21 cellular contexts compared by ENCODE assay signal in the genomic region with DNA sequence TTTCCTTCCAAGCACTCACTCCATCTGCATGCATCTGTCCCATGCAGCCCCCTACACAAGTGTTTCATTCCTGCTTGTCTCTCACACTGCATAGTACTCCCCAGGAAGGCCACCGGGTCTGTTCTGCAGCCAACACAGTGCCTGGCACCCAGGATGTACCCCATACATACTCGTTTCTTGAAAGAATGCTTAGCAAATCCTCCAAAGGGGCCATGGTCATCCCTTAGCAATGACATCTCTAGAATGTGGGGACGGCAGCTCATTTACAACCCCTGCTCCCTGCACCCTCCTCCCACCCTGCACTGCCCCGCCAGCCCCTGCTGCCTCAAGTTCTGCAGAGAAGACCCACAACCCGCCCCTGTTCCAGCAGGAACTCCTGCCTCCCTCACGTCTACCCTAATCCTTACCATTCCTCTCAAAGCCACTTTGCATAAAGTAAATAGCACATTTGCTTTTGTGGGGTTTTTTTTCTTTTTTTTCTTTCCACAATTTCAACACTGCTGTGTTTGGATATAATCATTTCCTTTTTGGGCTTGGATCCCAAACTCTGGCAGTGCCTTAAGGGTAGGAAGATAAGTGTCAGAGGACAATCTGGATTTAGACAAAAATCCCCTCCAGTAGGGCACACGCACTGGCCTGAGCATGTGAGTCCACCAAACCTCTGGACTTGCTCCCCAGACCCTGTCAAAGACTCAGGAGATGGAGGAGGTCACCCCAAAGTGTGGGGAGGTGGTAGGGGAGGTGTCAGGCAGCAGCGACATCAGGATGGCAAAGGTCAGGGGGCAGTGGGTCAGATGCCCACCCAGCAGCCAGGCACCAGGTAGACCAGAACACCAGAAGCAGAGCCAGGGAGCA.
DNase-seq lines count a peak whose midpoint lies in the region; ATAC-seq and TF ChIP-seq lines count a peak whose summit lies in the region.
"Had no signal": no experiment of that assay in that cellular context is flagged by ENCODE, and none has a peak within 500 bp of the region (broad histone marks: within the 10 kb centered on the region; RNA-seq: fewer than 3 reads in every experiment).

No MANE protein-coding gene starts in this region.

- no peaks in the 10 kb centered on the region for H3K79me2 ChIP-seq in trophoblast cell (ENCODE audit: control insufficient read depth, insufficient read depth, low read length, poor library complexity)

- H2AFZ ChIP-seq in trophoblast cell (ENCODE audit: insufficient read depth, low read length, poor library complexity), result no peak overlapping the region

- H3K27me3 ChIP-seq in stomach (peaks cover 0 to 55% (median 0%) of the 10 kb centered on the region in 3 donors), trophoblast cell (ENCODE audit: insufficient read depth, low read length) (no peaks in the 10 kb centered on the region)
- H3K27me3 ChIP-seq: BLaER1 treated with 17β-estradiol and CSF1 and Interleukin-3, amounts not matched to agents 10 nM and 100 nM had no signal

- H4K91ac ChIP-seq in trophoblast cell (ENCODE audit: low read depth, low read length), result no peak overlapping the region

- intact Hi-C loops in cardiac septum (cut with DNase I) (loop anchor here (10.0 kb wide), 1 partner anchor 270 kb away; no protein-coding TSS in a partner anchor), Right ventricle myocardium superior (cut with DNase I) (no loop called here), stomach (cut with DNase I; ENCODE audit: low total_unique reads) (no loop called here)

- ATAC-seq in Right ventricle myocardium superior (ENCODE audit: poor library complexity), result no peak

- no peak overlapping the region for H3K4me3 ChIP-seq in fibroblast of the aortic adventitia (ENCODE audit: low read depth, low read length)
- no peak overlapping the region for H3K4me3 ChIP-seq in stomach
- H3K4me3 ChIP-seq in trophoblast cell (ENCODE audit: low read depth, low read length), result no peak overlapping the region
- H3K4me3 ChIP-seq: BLaER1 treated with 17β-estradiol and CSF1 and Interleukin-3, amounts not matched to agents 10 nM and 100 nM had no signal

- TF ChIP-seq POLR2A in stomach (IDR thresholded peaks at IDR 0.05), result no peak

- DNase-seq in cardiac septum (ENCODE audit: low spot score) (peak; percentile 38), Right ventricle myocardium superior (no peak), astrocyte of the hippocampus (ENCODE audit: low read depth, low spot score) (peak; percentile 39), fibroblast of the aortic adventitia (ENCODE audit: low read depth) (peak; percentile 56), stomach (peak; percentile 3), trophoblast cell (no peak), epidermal melanocyte (ENCODE audit: insufficient read length, low spot score) (no peak), NCI-H1092 treated with DMSO at 0.1 percent for 48 hours (lab: John Stamatoyannopoulos, UW) (no peak)
- DNase-seq: CD8-positive, alpha-beta memory T cell; DMS79 treated with DMSO at 0.1 percent for 48 hours; GF-D8; HCEC 1CT; Kasumi-1; NCI-H1436; NCI-H2029; NCI-H2171; NCI-H446; NCI-H69; OCI-M1 had no signal

- no peak overlapping the region for H2BK120ac ChIP-seq in trophoblast cell (ENCODE audit: insufficient read depth, low read length, poor library complexity)

- H3K4me1 ChIP-seq in stomach (peaks cover 0 to 10% (median 0%) of the 10 kb centered on the region in 4 donors), trophoblast cell (ENCODE audit: control insufficient read depth in 1 of 2, insufficient read depth in 2 of 2, low read length in 2 of 2) (peaks cover 0 to 4% of the 10 kb centered on the region in 2 experiments)

- no peak overlapping the region for H3K23ac ChIP-seq in trophoblast cell (ENCODE audit: low read length)

- H3K27ac ChIP-seq in stomach (peak overlapping the region in 1 of 5 donors; percentile 47), trophoblast cell (ENCODE audit: low read depth, low read length) (no peak overlapping the region)
- H3K27ac ChIP-seq: BLaER1 treated with 17β-estradiol and CSF1 and Interleukin-3, amounts not matched to agents 10 nM and 100 nM; HL-60 had no signal

- no peaks in the 10 kb centered on the region for H3K79me1 ChIP-seq in trophoblast cell (ENCODE audit: low read length)

- H3K18ac ChIP-seq in trophoblast cell (ENCODE audit: low read length), result no peak overlapping the region

- H3K4ac ChIP-seq in trophoblast cell (ENCODE audit: low read depth, low read length), result no peak overlapping the region

- no peak overlapping the region for H4K12ac ChIP-seq in trophoblast cell (ENCODE audit: low read depth, low read length)

- no peak for TF ChIP-seq EP300 in stomach (IDR thresholded peaks at IDR 0.05)

- no peak overlapping the region for H2AK5ac ChIP-seq in trophoblast cell (ENCODE audit: low read length)

- no peak overlapping the region for H3K4me2 ChIP-seq in trophoblast cell (ENCODE audit: low read length)
- H3K4me2 ChIP-seq: BLaER1 treated with 17β-estradiol and CSF1 and Interleukin-3, amounts not matched to agents 10 nM and 100 nM had no signal

- H2BK12ac ChIP-seq in trophoblast cell (ENCODE audit: low read length), result no peak overlapping the region

- H2BK5ac ChIP-seq in trophoblast cell (ENCODE audit: low read depth, low read length, poor library complexity), result no peak overlapping the region

- H3K14ac ChIP-seq in trophoblast cell (ENCODE audit: low read length), result no peak overlapping the region

- H4K8ac ChIP-seq in trophoblast cell (ENCODE audit: low read depth, low read length), result no peak overlapping the region

- WGBS in stomach, 5 donors, result 33 to 57% (median 46%) methylated on average over 7 to 8 of the region's 8 CpGs
- WGBS in trophoblast cell (ENCODE audit: extremely low coverage, insufficient coverage, insufficient read length), result no CpG with 5 or more reads among the region's 8 CpGs

- H3K9ac ChIP-seq in trophoblast cell (ENCODE audit: low read length), result no peak overlapping the region
- H3K9ac ChIP-seq: BLaER1 treated with 17β-estradiol and CSF1 and Interleukin-3, amounts not matched to agents 10 nM and 100 nM had no signal

- H3K9me3 ChIP-seq in stomach, result no peaks in the 10 kb centered on the region
- no peaks in the 10 kb centered on the region for H3K9me3 ChIP-seq in trophoblast cell (ENCODE audit: insufficient read depth, low read depth, low read length)
- H3K9me3 ChIP-seq: BLaER1 treated with 17β-estradiol and CSF1 and Interleukin-3, amounts not matched to agents 10 nM and 100 nM had no signal

- no peaks in the 10 kb centered on the region for H3K36me3 ChIP-seq in stomach
- no peaks in the 10 kb centered on the region for H3K36me3 ChIP-seq in trophoblast cell (ENCODE audit: control insufficient read depth in 1 of 2, insufficient read depth in 2 of 2, low read length in 2 of 2)
- H3K36me3 ChIP-seq: BLaER1 treated with 17β-estradiol and CSF1 and Interleukin-3, amounts not matched to agents 10 nM and 100 nM had no signal

- TF ChIP-seq CTCF in fibroblast of the aortic adventitia (IDR thresholded peaks at IDR 0.05; ENCODE audit: insufficient read depth, low read length) (no peak), stomach (IDR thresholded peaks at IDR 0.05) (no peak)

Comparison
In these comparisons a context has a peak if more than half of its experiments do, and no peak if none do; other contexts are left out.
1. DNase-seq: peak in cardiac septum (single experiment), astrocyte of the hippocampus (single experiment), fibroblast of the aortic adventitia (single experiment) and stomach (single experiment); none in Right ventricle myocardium superior (single experiment), trophoblast cell (0 of 2), epidermal melanocyte (single experiment) and NCI-H1092 treated with DMSO at 0.1 percent for 48 hours (single experiment).